8 cellular contexts compared by ENCODE assay signal in genomic region chr1:180252638-180253536, GRCh38. TPM values are rescaled to one million over a fixed set of nuclear protein-coding genes. Genes with fewer than 3 reads are reported as not detected.
DNase-seq lines count a peak whose midpoint lies in the region; ATAC-seq, FAIRE-seq and TF ChIP-seq lines count a peak whose summit lies in the region.

No MANE protein-coding gene starts in this region.

- no peak for FAIRE-seq in A549 (lab: Jason Lieb, UNC)
- FAIRE-seq in GM18507 (lab: Jason Lieb, UNC) = peak; percentile 86

- no peak overlapping the region for H3K4me3 Mint-ChIP-seq in neural progenitor cell

- H3K9me3 ChIP-seq in A549 (no peaks in the 10 kb centered on the region), OCI-LY3 (ENCODE audit: insufficient read depth, low read length) (no peaks in the 10 kb centered on the region), esophagus squamous epithelium (no peaks in the 10 kb centered on the region), neural progenitor cell (ENCODE audit: low read depth) (no peaks in the 10 kb centered on the region), upper lobe of left lung (no peaks in the 10 kb centered on the region)

- no peak overlapping the region for H3K4me2 ChIP-seq in A549
- H3K4me2 ChIP-seq in OCI-LY3 (ENCODE audit: low read length) = peak overlapping the region; percentile 70
- H3K4me2 ChIP-seq in neural progenitor cell = no peak overlapping the region

- H2AFZ ChIP-seq in OCI-LY3 (ENCODE audit: low read depth, low read length) (peak overlapping the region; percentile 84), neural progenitor cell (replicated peaks) (peak overlapping the region; percentile 7)

- no peak overlapping the region for H3K27ac ChIP-seq in A549
- no peak overlapping the region for H3K27ac ChIP-seq in OCI-LY3 (ENCODE audit: low read length)
- H3K27ac ChIP-seq in esophagus squamous epithelium = no peak overlapping the region
- no peak overlapping the region for H3K27ac ChIP-seq in neural progenitor cell
- H3K27ac ChIP-seq in upper lobe of left lung = no peak overlapping the region

- CTCF ChIA-PET in A549 (lab: Yijun Ruan, JAX) = interaction anchor here (0.6 to 11.1 kb wide), 33 partner anchors 9 to 256 kb away, joined by 3 to 102 read pairs (median 4); partner anchors contain the start of gene LHX4

- H3K27me3 ChIP-seq in OCI-LY3 (ENCODE audit: low read depth, low read length) (no peaks in the 10 kb centered on the region), esophagus squamous epithelium (peaks cover 0 to 91% (median 0%) of the 10 kb centered on the region in 4 donors), neural progenitor cell (no peaks in the 10 kb centered on the region), upper lobe of left lung (peaks cover 0 to 8% (median 4%) of the 10 kb centered on the region in 4 donors)

- H3K4me1 ChIP-seq in A549 (no peaks in the 10 kb centered on the region), OCI-LY3 (ENCODE audit: low read length) (peaks cover 4% of the 10 kb centered on the region), esophagus squamous epithelium (no peaks in the 10 kb centered on the region), neural progenitor cell (peaks cover 8% of the 10 kb centered on the region), upper lobe of left lung (no peaks in the 10 kb centered on the region)

- H3K79me2 ChIP-seq in OCI-LY3 (ENCODE audit: low read length) (no peaks in the 10 kb centered on the region), neural progenitor cell (ENCODE audit: low read depth) (no peaks in the 10 kb centered on the region)

- TF ChIP-seq CTCF in A549 (IDR thresholded peaks at IDR 0.05) (peak; percentile 87), OCI-LY3 (IDR thresholded peaks at IDR 0.05; ENCODE audit: low read depth, low read length) (peak; percentile 98), esophagus squamous epithelium (IDR thresholded peaks at IDR 0.05) (peak; percentile 63 to 79 (median 70)), neural progenitor cell (IDR thresholded peaks at IDR 0.05) (peak; percentile 94), upper lobe of left lung (IDR thresholded peaks at IDR 0.05) (peak; percentile 71 to 85 (median 78))

- H3K4me1 Mint-ChIP-seq in neural progenitor cell = peaks cover 30% of the 10 kb centered on the region

- peak; percentile 71 to 76 for DNase-seq in A549 (ENCODE audit: low read depth in 1 of 2, low spot score in 1 of 2)
- DNase-seq in GM18507 (ENCODE audit: extremely low spot score, insufficient read length, low read depth) = peak; percentile 58
- DNase-seq in activated CD8-positive, alpha-beta memory T cell treated with anti-CD3 and anti-CD28 coated beads, Interleukin-2, amount 50 U/mL, for 4 hours = peak; percentile 60
- peak; percentile 13 for DNase-seq in esophagus squamous epithelium (lab: John Stamatoyannopoulos, UW)
- peak; percentile 82 for DNase-seq in neural progenitor cell (ENCODE audit: low spot score)
- DNase-seq in upper lobe of left lung = peak in 1 of 2 donors; percentile 80

- TF ChIP-seq EP300 in A549 (IDR thresholded peaks at IDR 0.05) (no peak), upper lobe of left lung (IDR thresholded peaks at IDR 0.05) (no peak)

- TF ChIP-seq POLR2A in A549 (IDR thresholded peaks at IDR 0.05; ENCODE audit: low read length) (no peak), esophagus squamous epithelium (IDR thresholded peaks at IDR 0.05) (no peak), upper lobe of left lung (IDR thresholded peaks at IDR 0.05) (no peak)

- H3K27me3 Mint-ChIP-seq in neural progenitor cell (ENCODE audit: insufficient read depth, low read depth) = peaks cover 8% of the 10 kb centered on the region

- no peaks in the 10 kb centered on the region for H3F3A ChIP-seq in neural progenitor cell (ENCODE audit: low read depth)

- WGBS in A549 (ENCODE audit: missing lambda C conversion rate) = 35% methylated on average over 12 of the region's 12 CpGs
- WGBS in esophagus squamous epithelium, 2 donors = 52 to 60% methylated on average over 12 of the region's 12 CpGs
- WGBS in upper lobe of left lung, 2 donors = 70% methylated on average over 12 of the region's 12 CpGs

- no peaks in the 10 kb centered on the region for H3K9me3 Mint-ChIP-seq in neural progenitor cell

- H3K9ac ChIP-seq in OCI-LY3 (ENCODE audit: low read length) = peak overlapping the region; percentile 32; the same call in 1 of the 2 replicates
- no peak overlapping the region for H3K9ac ChIP-seq in neural progenitor cell

- intact Hi-C loops in esophagus squamous epithelium (cut with DNase I) = loop anchor here (10.0 kb wide), 2 partner anchors 162 to 222 kb away; no protein-coding TSS in a partner anchor

- H3K36me3 ChIP-seq in OCI-LY3 (replicated peaks; ENCODE audit: low read depth, low read length) = no peaks in the 10 kb centered on the region
- no peaks in the 10 kb centered on the region for H3K36me3 ChIP-seq in esophagus squamous epithelium
- H3K36me3 ChIP-seq in neural progenitor cell = no peaks in the 10 kb centered on the region
- H3K36me3 ChIP-seq in upper lobe of left lung = no peaks in the 10 kb centered on the region

- POLR2A ChIA-PET in A549 (lab: Yijun Ruan, JAX) = no interaction called here

- TF ChIP-seq RAD21 in A549 (conservative IDR thresholded peaks at IDR 0.05 in 1 of 2, IDR thresholded peaks at IDR 0.05 in 1 of 2) = peak; percentile 89 to 95

- H3K36me3 Mint-ChIP-seq in neural progenitor cell = no peaks in the 10 kb centered on the region

- H3K4me3 ChIP-seq in A549 = no peak overlapping the region
- peak overlapping the region; percentile 52 for H3K4me3 ChIP-seq in OCI-LY3 (ENCODE audit: low read length)
- no peak overlapping the region for H3K4me3 ChIP-seq in esophagus squamous epithelium
- no peak overlapping the region for H3K4me3 ChIP-seq in neural progenitor cell
- H3K4me3 ChIP-seq in upper lobe of left lung = no peak overlapping the region

- ATAC-seq in A549 (peak; percentile 49 to 84; a peak in 5 of 6 replicates), HG03378 (IDR thresholded peaks at IDR 0.05; ENCODE audit: unreplicated experiment) (peak; percentile 68), upper lobe of left lung (ENCODE audit: low FRiP score in 2 of 2) (peak in 1 of 2 donors; percentile 81)

- H4K20me1 ChIP-seq in OCI-LY3 (ENCODE audit: insufficient read depth, low read length) (no peaks in the 10 kb centered on the region), neural progenitor cell (ENCODE audit: low read depth) (no peaks in the 10 kb centered on the region)

- H3K27ac Mint-ChIP-seq in neural progenitor cell = no peak overlapping the region

TF ChIP-seq in A549, 52 proteins besides CTCF, POLR2A, EP300 and RAD21:
- TF ChIP-seq SMC3 (IDR thresholded peaks at IDR 0.05) (peak; percentile 89), CEBPB (IDR thresholded peaks at IDR 0.05) (peak in 1 of 2 experiments; percentile 55; a peak in 1 of 4 replicates), FOXS1 (CRISPR knock-in tag; IDR thresholded peaks at IDR 0.05) (no peak)

RNA-seq across cellular contexts. Expression of gene LHX4, which starts 22.8 kb away (rescaled TPM):
- polyA plus RNA-seq in A549 (2011; rRNA removed) = 0.80 and 0.95 TPM in 2 replicates
- 0.44 and 0.56 TPM in 2 replicates for polyA plus RNA-seq in A549 (2012; cell fraction: cytosol; rRNA removed)
- 1.6 and 2.4 TPM in 2 replicates for polyA plus RNA-seq in A549 (2012; cell fraction: nucleus; rRNA removed)
- 0.62 to 0.79 TPM (median 0.62 TPM) in 3 replicates for polyA plus RNA-seq in A549 (2017; fragmentation: RNase III; extraction: RNeasy Plus Mini Kit Qiagen cat#74134 plus additional on column Dnase treatment)
- polyA minus RNA-seq in A549 (2011; rRNA and poly(A)+ RNA removed) = 1.3 and 1.4 TPM in 2 replicates
- total RNA-seq in esophagus squamous epithelium = under 1 TPM in 2 of 4 donors, not detected in 2; 0.18 to 0.38 TPM
- 0.06 TPM in 1 of 2 replicates, not detected in the other for total RNA-seq in neural progenitor cell (ENCODE audit: low replicate concordance)
- 1 to 10 TPM in 1 of 6 donors, under 1 TPM in 2, not detected in 3; 0.17 to 1.0 (median 0.30) TPM for total RNA-seq in upper lobe of left lung
